In genomic region chr6:163366288-163366687, GRCh38 we compare ENCODE assay signal across 1 cellular context.
TF ChIP-seq lines count a peak whose summit lies in the region.

No MANE protein-coding gene starts in this region.

TF ChIP-seq in HepG2, 621 proteins besides CTCF, POLR2A, EP300 and RAD21 (continued from another document):
- no peak for TF ChIP-seq ZHX2 (IDR thresholded peaks at IDR 0.05; ENCODE audit: low read depth)
- no peak for TF ChIP-seq ZHX2 (CRISPR knock-in tag; IDR thresholded peaks at IDR 0.05; ENCODE audit: borderline replicate concordance)
- no peak for TF ChIP-seq MED13 (CRISPR knock-in tag; IDR thresholded peaks at IDR 0.05)
- TF ChIP-seq ASH2L (IDR thresholded peaks at IDR 0.05; ENCODE audit: insufficient read length, low read depth, low read length) = no peak
- no peak for TF ChIP-seq ZFP41 (CRISPR knock-in tag; IDR thresholded peaks at IDR 0.05; ENCODE audit: borderline replicate concordance)
- no peak for TF ChIP-seq KMT2A (CRISPR knock-in tag; IDR thresholded peaks at IDR 0.05)
- TF ChIP-seq BORCS8-MEF2B (CRISPR knock-in tag; IDR thresholded peaks at IDR 0.05) = no peak
- TF ChIP-seq MEIS2 (CRISPR knock-in tag; IDR thresholded peaks at IDR 0.05) = no peak
- TF ChIP-seq ZNF138 (CRISPR knock-in tag; IDR thresholded peaks at IDR 0.05; ENCODE audit: low read depth) = no peak
- TF ChIP-seq MBD4 (IDR thresholded peaks at IDR 0.05; ENCODE audit: borderline replicate concordance, low read length) = no peak
TF ChIP-seq in HepG2: peak in this region for 0.
